ENCODE assay signal across 25 cellular contexts in genomic region chrX:63855896-63856295, GRCh38.
DNase-seq lines count a peak whose midpoint lies in the region; ATAC-seq and TF ChIP-seq lines count a peak whose summit lies in the region.
"Had no signal": no experiment of that assay in that cellular context is flagged by ENCODE, and none has a peak within 500 bp of the region (broad histone marks: within the 10 kb centered on the region; RNA-seq: fewer than 3 reads in every experiment).

No MANE protein-coding gene starts in this region.

- H3K4me1 ChIP-seq in RWPE2 (ENCODE audit: insufficient read depth, poor library complexity, severe bottlenecking), result no peaks in the 10 kb centered on the region
- H3K4me1 ChIP-seq in fibroblast of lung (ENCODE audit: control insufficient read depth, extremely low read depth, insufficient read depth, low read length), result no peaks in the 10 kb centered on the region
- H3K4me1 ChIP-seq in endodermal cell (ENCODE audit: control insufficient read depth, insufficient read depth, low read length), result no peaks in the 10 kb centered on the region
- H3K4me1 ChIP-seq: adrenal gland; BLaER1 treated with 17β-estradiol and CSF1 and Interleukin-3, amounts not matched to agents 10 nM and 100 nM; neural progenitor cell; prostate gland; SJSA1; tibial nerve had no signal

- DNase-seq in GM04504 (ENCODE audit: low read depth) (peak; percentile 16), RWPE2 (ENCODE audit: low spot score) (no peak), fibroblast of lung (ENCODE audit: low read depth in 2 of 2) (peak; percentile 1 to 32), COLO829 (ENCODE audit: low spot score) (no peak), endodermal cell (no peak), GF-D8 (lab: John Stamatoyannopoulos, UW) (no peak)
- no peak for DNase-seq in activated T-cell treated with anti-CD3 and anti-CD28 coated beads, Interleukin-2, amount 50 U/mL, for 72 hours
- DNase-seq: activated CD4-positive, alpha-beta T cell treated with anti-CD3 and anti-CD28 coated beads, Interleukin-2, amount 50 U/mL, for 1 hour; activated CD8-positive, alpha-beta memory T cell treated with anti-CD3 and anti-CD28 coated beads, Interleukin-2, amount 50 U/mL, for 4 hours; activated gamma-delta T cell treated with Interleukin-2 at 50 U/mL for 16 hours; adrenal gland; NCI-H1436; NCI-H748 treated with DMSO at 0.1 percent for 48 hours; small intestine; stimulated activated CD4-positive, alpha-beta T cell treated with anti-CD3 and anti-CD28 coated beads, Interleukin-2, amount 100 ng/mL, for 48 hours; stimulated activated naive CD8-positive, alpha-beta T cell treated with anti-CD3 and anti-CD28 coated beads, Interleukin-15, Interleukin-2, amounts not matched to agents 100 U/mL and 50 U/mL, for 24 hours; T-helper 17 cell had no signal

- peaks cover 21% of the 10 kb centered on the region for H3K27me3 Mint-ChIP-seq in endodermal cell (ENCODE audit: insufficient read depth)
- peaks cover 9% of the 10 kb centered on the region for H3K27me3 Mint-ChIP-seq in activated T-cell treated with anti-CD3 and anti-CD28 coated beads, Interleukin-2, amount 50 U/mL, for 72 hours (ENCODE audit: low read depth)
- H3K27me3 Mint-ChIP-seq: central memory CD8-positive, alpha-beta T cell; T-helper 17 cell had no signal

- peak; percentile 36; the same call in 1 of the 3 replicates for ATAC-seq in RWPE2 (ENCODE audit: low read depth)
- no peak for ATAC-seq in activated T-cell treated with anti-CD3 and anti-CD28 coated beads, Interleukin-2, amount 50 U/mL, for 72 hours (replicated peaks in 1 of 2)
- ATAC-seq: esophagus mucosa; GM12878; stimulated activated naive CD8-positive, alpha-beta T cell treated with anti-CD3 and anti-CD28 coated beads, Interleukin-15, Interleukin-2, amounts not matched to agents 100 U/mL and 50 U/mL, for 24 hours; T-helper 17 cell had no signal

- H3K27me3 ChIP-seq in RWPE2 (ENCODE audit: insufficient read depth, poor library complexity, severe bottlenecking), result no peaks in the 10 kb centered on the region
- H3K27me3 ChIP-seq in fibroblast of lung (ENCODE audit: control insufficient read depth, insufficient read depth, low read length), result no peaks in the 10 kb centered on the region
- no peaks in the 10 kb centered on the region for H3K27me3 ChIP-seq in endodermal cell (ENCODE audit: control insufficient read depth, insufficient read depth, low read length, poor library complexity, severe bottlenecking)
- H3K27me3 ChIP-seq: adrenal gland, neural progenitor cell, SJSA1, tibial nerve had no signal

- H3K4me2 ChIP-seq in fibroblast of lung (ENCODE audit: extremely low read depth, insufficient read depth, low read length), result no peak overlapping the region
- H3K4me2 ChIP-seq: BLaER1 treated with 17β-estradiol and CSF1 and Interleukin-3, amounts not matched to agents 10 nM and 100 nM; neural progenitor cell had no signal

- TF ChIP-seq CTCF in RWPE2 (IDR thresholded peaks at IDR 0.05; ENCODE audit: poor library complexity, severe bottlenecking) (no peak), fibroblast of lung (conservative IDR thresholded peaks at IDR 0.05 in 1 of 2, IDR thresholded peaks at IDR 0.05 in 1 of 2; ENCODE audit: low read depth in 1 of 2, low read length in 2 of 2) (no peak), endodermal cell (conservative IDR thresholded peaks at IDR 0.05) (no peak)

- peaks cover 49% of the 10 kb centered on the region for H3K9me3 Mint-ChIP-seq in endodermal cell
- peaks cover 0 to 1% of the 10 kb centered on the region in 2 donors for H3K9me3 Mint-ChIP-seq in activated T-cell treated with anti-CD3 and anti-CD28 coated beads, Interleukin-2, amount 50 U/mL, for 72 hours
- H3K9me3 Mint-ChIP-seq: central memory CD8-positive, alpha-beta T cell had no signal

- H4K20me1 ChIP-seq in fibroblast of lung (ENCODE audit: control insufficient read depth, extremely low read depth, insufficient read depth, low read length), result no peaks in the 10 kb centered on the region
- H4K20me1 ChIP-seq: BLaER1 treated with 17β-estradiol and CSF1 and Interleukin-3, amounts not matched to agents 10 nM and 100 nM had no signal

- H3K27ac ChIP-seq in RWPE2 (ENCODE audit: poor library complexity, severe bottlenecking) (no peak overlapping the region), fibroblast of lung (ENCODE audit: insufficient read depth, low read length) (no peak overlapping the region), endodermal cell (ENCODE audit: low read depth, low read length) (no peak overlapping the region)
- H3K27ac ChIP-seq: adrenal gland; BLaER1 treated with 17β-estradiol and CSF1 and Interleukin-3, amounts not matched to agents 10 nM and 100 nM; neural progenitor cell; prostate gland; SJSA1; tibial nerve had no signal

- H3K9me3 ChIP-seq in RWPE2 (ENCODE audit: severe bottlenecking) (no peaks in the 10 kb centered on the region), fibroblast of lung (ENCODE audit: control insufficient read depth, insufficient read depth, low read depth, low read length) (no peaks in the 10 kb centered on the region), endodermal cell (ENCODE audit: control insufficient read depth, low read length) (no peaks in the 10 kb centered on the region)
- H3K9me3 ChIP-seq: adrenal gland; BLaER1 treated with 17β-estradiol and CSF1 and Interleukin-3, amounts not matched to agents 10 nM and 100 nM; prostate gland; SJSA1; tibial nerve had no signal

- H3K9ac ChIP-seq in fibroblast of lung (ENCODE audit: insufficient read depth, low read length) (no peak overlapping the region), endodermal cell (ENCODE audit: extremely low read depth, low read length, poor library complexity, severe bottlenecking) (no peak overlapping the region)
- H3K9ac ChIP-seq: BLaER1 treated with 17β-estradiol and CSF1 and Interleukin-3, amounts not matched to agents 10 nM and 100 nM; neural progenitor cell had no signal

- H3K79me2 ChIP-seq in fibroblast of lung (ENCODE audit: control insufficient read depth, insufficient read depth, low read length), result no peaks in the 10 kb centered on the region

- H3K36me3 Mint-ChIP-seq in endodermal cell (ENCODE audit: low read depth), result no peaks in the 10 kb centered on the region
- H3K36me3 Mint-ChIP-seq in activated T-cell treated with anti-CD3 and anti-CD28 coated beads, Interleukin-2, amount 50 U/mL, for 72 hours (ENCODE audit: insufficient read depth in 2 of 2), result no peaks in the 10 kb centered on the region
- H3K36me3 Mint-ChIP-seq: neural progenitor cell had no signal

- no peak overlapping the region for H3K4me3 Mint-ChIP-seq in endodermal cell
- H3K4me3 Mint-ChIP-seq in activated T-cell treated with anti-CD3 and anti-CD28 coated beads, Interleukin-2, amount 50 U/mL, for 72 hours, result no peak overlapping the region
- H3K4me3 Mint-ChIP-seq: central memory CD8-positive, alpha-beta T cell; neural progenitor cell; T-helper 17 cell had no signal

- H3K36me3 ChIP-seq in RWPE2 (ENCODE audit: low read depth) (no peaks in the 10 kb centered on the region), fibroblast of lung (ENCODE audit: control insufficient read depth, insufficient read depth, low read length) (no peaks in the 10 kb centered on the region), endodermal cell (ENCODE audit: control insufficient read depth, insufficient read depth, low read length) (no peaks in the 10 kb centered on the region)
- H3K36me3 ChIP-seq: adrenal gland; BLaER1 treated with 17β-estradiol and CSF1 and Interleukin-3, amounts not matched to agents 10 nM and 100 nM; neural progenitor cell; prostate gland; SJSA1; tibial nerve had no signal

- H2AFZ ChIP-seq in fibroblast of lung (ENCODE audit: low read length), result no peak overlapping the region
- H2AFZ ChIP-seq: neural progenitor cell had no signal

- H3K4me3 ChIP-seq in RWPE2 (ENCODE audit: severe bottlenecking) (no peak overlapping the region), fibroblast of lung (replicated peaks in 1 of 4; ENCODE audit: control extremely low read depth in 1 of 4, insufficient read depth in 1 of 4, low read depth in 3 of 4, low read length in 4 of 4) (no peak overlapping the region), endodermal cell (ENCODE audit: low read length) (no peak overlapping the region)
- H3K4me3 ChIP-seq: adrenal gland; BLaER1 treated with 17β-estradiol and CSF1 and Interleukin-3, amounts not matched to agents 10 nM and 100 nM; GM12878; neural progenitor cell; prostate gland; SJSA1; tibial nerve had no signal

- no peak overlapping the region for H3K27ac Mint-ChIP-seq in endodermal cell
- H3K27ac Mint-ChIP-seq in activated T-cell treated with anti-CD3 and anti-CD28 coated beads, Interleukin-2, amount 50 U/mL, for 72 hours, result no peak overlapping the region
- H3K27ac Mint-ChIP-seq: neural progenitor cell, T-helper 17 cell had no signal

- H3K4me1 Mint-ChIP-seq in endodermal cell, result peaks cover 4% of the 10 kb centered on the region
- no peaks in the 10 kb centered on the region for H3K4me1 Mint-ChIP-seq in activated T-cell treated with anti-CD3 and anti-CD28 coated beads, Interleukin-2, amount 50 U/mL, for 72 hours (ENCODE audit: low read depth)
- H3K4me1 Mint-ChIP-seq: central memory CD8-positive, alpha-beta T cell; T-helper 17 cell had no signal

Comparison
In these comparisons a context has a peak if more than half of its experiments do, and no peak if none do; other contexts are left out.
1. DNase-seq: peak in GM04504 (single experiment) and fibroblast of lung (2 of 2); none in RWPE2 (single experiment), COLO829 (single experiment), endodermal cell (single experiment), GF-D8 (single experiment) and activated T-cell treated with anti-CD3 and anti-CD28 coated beads, Interleukin-2, amount 50 U/mL, for 72 hours (0 of 2).